11 cellular contexts compared by ENCODE assay signal in the genomic region with DNA sequence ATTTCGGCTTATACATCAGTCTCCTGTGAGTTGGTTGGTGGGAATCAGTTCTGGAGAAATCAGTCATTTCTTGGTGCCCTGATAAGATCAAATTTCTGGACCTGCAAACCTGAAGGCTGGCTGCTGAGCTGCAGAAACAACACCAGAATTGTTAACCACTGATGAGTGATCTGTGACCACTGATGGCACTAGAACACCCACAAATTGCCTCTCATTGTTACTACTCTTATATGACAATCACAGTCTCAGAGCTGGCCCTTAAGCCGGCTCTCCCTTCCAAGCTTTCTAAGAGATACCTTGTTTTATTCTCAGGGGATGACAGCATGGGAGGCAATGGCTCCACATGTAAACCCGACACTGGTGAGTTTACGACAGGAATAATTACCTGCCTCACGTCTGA. TPM values are rescaled to one million over a fixed set of nuclear protein-coding genes. Genes with fewer than 3 reads are reported as not detected.
A peak's percentile ranks its signal among the peaks of the same experiment; 100 is the strongest.
DNase-seq lines count a peak whose midpoint lies in the region; ATAC-seq lines count a peak whose summit lies in the region.
"Had no signal": no experiment of that assay in that cellular context is flagged by ENCODE, and none has a peak within 500 bp of the region (broad histone marks: within the 10 kb centered on the region; RNA-seq: fewer than 3 reads in every experiment).

No MANE protein-coding gene starts in this region.

- H3K9me3 ChIP-seq in T-helper 17 cell (ENCODE audit: control insufficient read depth, low read length, poor library complexity, severe bottlenecking) (no peaks in the 10 kb centered on the region), mononuclear cell (ENCODE audit: low read depth, low read length) (no peaks in the 10 kb centered on the region)

- peaks cover 39% of the 10 kb centered on the region for H3K4me1 Mint-ChIP-seq in T-helper 17 cell
- H3K4me1 Mint-ChIP-seq: endodermal cell had no signal

- ATAC-seq in T-helper 17 cell (no peak), HG02840 (IDR thresholded peaks at IDR 0.05; ENCODE audit: low FRiP score, unreplicated experiment) (no peak), GM19455 (IDR thresholded peaks at IDR 0.05; ENCODE audit: unreplicated experiment) (no peak)

- H3K27me3 ChIP-seq in mononuclear cell (ENCODE audit: insufficient read depth, low read length), result no peaks in the 10 kb centered on the region

- H3K27ac Mint-ChIP-seq in T-helper 17 cell, result no peak overlapping the region
- H3K27ac Mint-ChIP-seq: endodermal cell had no signal

- peak; percentile 62 for DNase-seq in stimulated activated CD4-positive, alpha-beta T cell treated with anti-CD3 and anti-CD28 coated beads, Interleukin-15, amount 100 ng/mL, for 24 hours
- no peak for DNase-seq in stimulated activated CD4-positive, alpha-beta T cell treated with anti-CD3 and anti-CD28 coated beads, Interleukin-12 subunit alpha, Interleukin-12 subunit beta, amount 100 ng/mL, for 4 hours
- DNase-seq in T-helper 17 cell (no peak), DMS 273 (lab: John Stamatoyannopoulos, UW; ENCODE audit: unreplicated experiment) (no peak), HT-29 (ENCODE audit: low spot score) (no peak)
- DNase-seq: endodermal cell, HCEC 1CT, occipital lobe had no signal

- H3K4me3 ChIP-seq in mononuclear cell (ENCODE audit: low read length), result peak overlapping the region; percentile 69

- peaks cover 74% of the 10 kb centered on the region for H3K4me1 ChIP-seq in mononuclear cell (ENCODE audit: insufficient read depth, low read length)

- peak overlapping the region; percentile 89 for H3K4me3 Mint-ChIP-seq in T-helper 17 cell
- H3K4me3 Mint-ChIP-seq: endodermal cell had no signal

- no peaks in the 10 kb centered on the region for H3K27me3 Mint-ChIP-seq in T-helper 17 cell

- peaks cover 6% of the 10 kb centered on the region for H3K36me3 Mint-ChIP-seq in T-helper 17 cell (ENCODE audit: low read depth)

RNA-seq across cellular contexts. Expression of a gene that starts 1.9 kb away (rescaled TPM):
- 10 to 100 TPM; 31.3 to 50.8 TPM for total RNA-seq in T-helper 17 cell
- total RNA-seq in mononuclear cell, result 34.4 TPM
- not detected in 2 replicates for total RNA-seq in HT-29 (2014; rRNA removed; shearing (Covaris generic))

RNA-seq across cellular contexts. Expression of a gene that starts 26.4 kb away (rescaled TPM):
- 100 to 1,000 TPM in 1 of 2 donors, 10 to 100 TPM in 1; 86.1 to 101 TPM for total RNA-seq in T-helper 17 cell
- total RNA-seq in mononuclear cell, result 177 TPM
- total RNA-seq in HT-29 (2014; rRNA removed; shearing (Covaris generic)), result 282 and 311 TPM in 2 replicates

RNA-seq across cellular contexts. Expression of a gene that starts 26.6 kb away (rescaled TPM):
- total RNA-seq in T-helper 17 cell, result 10 to 100 TPM; 17.6 to 19.5 TPM
- 8.6 TPM for total RNA-seq in mononuclear cell
- total RNA-seq in HT-29 (2014; rRNA removed; shearing (Covaris generic)), result 63.9 and 70.0 TPM in 2 replicates

RNA-seq across cellular contexts. Expression of a gene that starts 27.7 kb away (rescaled TPM):
- total RNA-seq in T-helper 17 cell, result not detected
- total RNA-seq in mononuclear cell, result not detected
- not detected in 2 replicates for total RNA-seq in HT-29 (2014; rRNA removed; shearing (Covaris generic))
- total RNA-seq: endodermal cell had no signal

RNA-seq across cellular contexts. Expression of a gene that starts 27.7 kb away (rescaled TPM):
- total RNA-seq in T-helper 17 cell, result not detected
- not detected for total RNA-seq in mononuclear cell
- not detected in 2 replicates for total RNA-seq in HT-29 (2014; rRNA removed; shearing (Covaris generic))
- total RNA-seq: endodermal cell had no signal

Comparison
In these comparisons a context has a peak if more than half of its experiments do, and no peak if none do; other contexts are left out.
1. RNA of a gene that starts 1.9 kb away (total RNA-seq): 31.3 to 50.8 TPM in T-helper 17 cell and 34.4 TPM in mononuclear cell (single experiment); not detected in HT-29; every median in the first group is over 10 times any median in the second.